28 cellular contexts compared by ENCODE assay signal in genomic region chr2:170265321-170265720, GRCh38.
"Had no signal": no experiment of that assay in that cellular context is flagged by ENCODE, and none has a peak within 500 bp of the region (broad histone marks: within the 10 kb centered on the region; RNA-seq: fewer than 3 reads in every experiment).

No MANE protein-coding gene starts in this region.

- H3K27me3 Mint-ChIP-seq: activated naive CD4-positive, alpha-beta T cell treated with anti-CD3 and anti-CD28 coated beads, Interleukin-2, amount 50 U/mL, for 24 hours; central memory CD8-positive, alpha-beta T cell had no signal

- H3K4me1 Mint-ChIP-seq: activated CD4-positive, alpha-beta T cell treated with anti-CD3 and anti-CD28 coated beads, Interleukin-2, amount 10 ng/mL, durations not matched to agents 24 days and 14 days; activated naive CD4-positive, alpha-beta T cell treated with anti-CD3 and anti-CD28 coated beads, Interleukin-2, amount 50 U/mL, for 24 hours; activated naive CD8-positive, alpha-beta T cell treated with anti-CD3 and anti-CD28 coated beads, Interleukin-2, amount 10 ng/mL, durations not matched to agents 7 days and 5 days; central memory CD8-positive, alpha-beta T cell had no signal

- H3K4me1 ChIP-seq: ascending aorta, colonic mucosa, Peyer's patch had no signal

- H3K27ac Mint-ChIP-seq: activated CD4-positive, alpha-beta T cell treated with anti-CD3 and anti-CD28 coated beads, Interleukin-2, amount 10 ng/mL, durations not matched to agents 24 days and 14 days; activated CD8-positive, alpha-beta T cell treated with anti-CD3 and anti-CD28 coated beads for 36 hours; activated naive CD4-positive, alpha-beta T cell treated with anti-CD3 and anti-CD28 coated beads, Interleukin-2, amount 50 U/mL, for 24 hours; activated naive CD8-positive, alpha-beta T cell treated with anti-CD3 and anti-CD28 coated beads, Interleukin-2, amount 10 ng/mL, durations not matched to agents 7 days and 5 days; activated T-cell treated with anti-CD3 and anti-CD28 coated beads, Interleukin-2, amount 50 U/mL, for 24 hours; activated T-helper 2 cell treated with anti-CD3 and anti-CD28 coated beads, Interferon-gamma antibody, Interleukin-2, Interleukin-4, amounts not matched to agents 10 μg/mL and 5 μg/mL and 100 μg/mL, durations not matched to agents 14 hours and 24 hours and 36 hours had no signal

- H3K9me3 ChIP-seq: colonic mucosa had no signal

- H3K36me3 Mint-ChIP-seq: activated naive CD4-positive, alpha-beta T cell treated with anti-CD3 and anti-CD28 coated beads, Interleukin-2, amount 50 U/mL, for 24 hours; activated naive CD8-positive, alpha-beta T cell treated with anti-CD3 and anti-CD28 coated beads, Interleukin-2, amount 10 ng/mL, durations not matched to agents 7 days and 5 days had no signal

- ATAC-seq: activated CD8-positive, alpha-beta T cell treated with anti-CD3 and anti-CD28 coated beads for 36 hours; Right ventricle myocardium inferior had no signal

- H3K4me2 ChIP-seq: KMS-11 had no signal

- H3K36me3 ChIP-seq: ascending aorta, cardiac muscle cell, colonic mucosa, Peyer's patch had no signal

- H3K9me3 Mint-ChIP-seq: activated T-helper 2 cell treated with anti-CD3 and anti-CD28 coated beads, Interferon-gamma antibody, Interleukin-2, Interleukin-4, amounts not matched to agents 10 μg/mL and 5 μg/mL and 100 μg/mL, durations not matched to agents 14 hours and 24 hours and 36 hours had no signal

- H3K4me3 ChIP-seq: ascending aorta, cardiac muscle cell, colonic mucosa, Peyer's patch had no signal

- H3K9ac ChIP-seq: KMS-11 had no signal

- DNase-seq: activated CD4-positive, alpha-beta T cell treated with anti-CD3 and anti-CD28 coated beads, Interleukin-2, amount 10 ng/mL, durations not matched to agents 24 days and 14 days; activated CD4-positive, alpha-beta T cell treated with anti-CD3 and anti-CD28 coated beads, Interleukin-2, amount 50 U/mL, for 4 hours; activated CD8-positive, alpha-beta T cell treated with anti-CD3 and anti-CD28 coated beads for 36 hours; activated gamma-delta T cell; activated naive CD4-positive, alpha-beta T cell treated with Interleukin-2 at 50 U/mL for 16 hours; activated naive CD8-positive, alpha-beta T cell treated with anti-CD3 and anti-CD28 coated beads, Interleukin-2, amount 10 ng/mL, durations not matched to agents 7 days and 5 days; activated T-cell treated with anti-CD3 and anti-CD28 coated beads, Interleukin-2, amount 50 U/mL, for 24 hours; amygdala; colonic mucosa; MM.1S; MV-4-11; NCI-H1436 treated with DMSO at 0.1 percent for 48 hours; NCI-H1694 treated with DMSO at 0.1 percent for 48 hours; NCI-H2029; NCI-H345; NCI-H524 treated with DMSO at 0.1 percent for 48 hours; NCI-H774; Peyer's patch; RPMI8226; SIG-M5; T1000 had no signal

- H3K27me3 ChIP-seq: ascending aorta, colonic mucosa, Peyer's patch had no signal

- H3K4me3 Mint-ChIP-seq: activated CD4-positive, alpha-beta T cell treated with anti-CD3 and anti-CD28 coated beads, Interleukin-2, amount 10 ng/mL, durations not matched to agents 24 days and 14 days; activated CD8-positive, alpha-beta T cell treated with anti-CD3 and anti-CD28 coated beads for 36 hours; activated naive CD4-positive, alpha-beta T cell treated with anti-CD3 and anti-CD28 coated beads, Interleukin-2, amount 50 U/mL, for 24 hours; activated naive CD8-positive, alpha-beta T cell treated with anti-CD3 and anti-CD28 coated beads, Interleukin-2, amount 10 ng/mL, durations not matched to agents 7 days and 5 days; activated T-cell treated with anti-CD3 and anti-CD28 coated beads, Interleukin-2, amount 50 U/mL, for 24 hours; central memory CD8-positive, alpha-beta T cell had no signal

- H3K27ac ChIP-seq: ascending aorta, cardiac muscle cell, colonic mucosa, KMS-11, Peyer's patch had no signal
